In the genomic region with DNA sequence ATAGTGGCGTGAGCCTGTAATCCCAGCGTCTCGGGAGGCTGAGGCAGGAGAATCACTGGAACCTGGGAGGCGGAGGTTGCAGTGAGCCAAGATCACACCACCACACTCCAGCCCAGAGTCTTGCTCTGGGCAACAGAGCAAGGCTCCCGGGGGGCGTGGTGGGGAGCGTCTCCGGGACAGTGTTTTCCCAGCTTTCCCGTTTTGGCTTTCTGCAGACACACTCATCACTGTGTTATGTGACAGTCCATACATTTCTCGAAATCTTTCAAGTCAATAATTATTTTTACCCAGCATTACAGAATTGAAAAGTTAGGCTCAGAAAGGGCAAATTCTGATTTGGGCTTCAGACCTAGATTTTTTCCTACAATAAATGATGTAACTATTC, we compare ENCODE assay signal across 8 cellular contexts. TPM values are rescaled to one million over a fixed set of nuclear protein-coding genes. Genes with fewer than 3 reads are reported as not detected.
DNase-seq lines count a peak whose midpoint lies in the region; ATAC-seq and TF ChIP-seq lines count a peak whose summit lies in the region.

No MANE protein-coding gene starts in this region.

- intact Hi-C loops in heart left ventricle (cut with DNase I) (no loop called here), Right ventricle myocardium superior (cut with DNase I) (no loop called here), aorta (cut with DNase I) (no loop called here)

- ATAC-seq in heart left ventricle (peak in 2 of 4 donors; percentile 5 to 9), Right ventricle myocardium superior (ENCODE audit: poor library complexity) (no peak), aorta (ENCODE audit: low FRiP score) (peak; percentile 56), HG03520 (IDR thresholded peaks at IDR 0.05; ENCODE audit: unreplicated experiment) (no peak)

- WGBS in heart left ventricle, 4 donors: 70 to 76% (median 72%) methylated on average over 10 of the region's 10 CpGs
- WGBS in aorta, 2 donors: 32 to 42% methylated on average over 10 of the region's 10 CpGs

- H3K27ac ChIP-seq in heart left ventricle (peak overlapping the region in 11 of 12 donors; percentile 77 to 92 (median 83)), aorta (ENCODE audit: low read depth in 1 of 2, low read length in 2 of 2) (peak overlapping the region in 1 of 2 donors; percentile 14)

- TF ChIP-seq CTCF in heart left ventricle (IDR thresholded peaks at IDR 0.05) (no peak), cardiac fibroblast (IDR thresholded peaks at IDR 0.05; ENCODE audit: low read depth, low read length) (no peak)

- H3K36me3 ChIP-seq in heart left ventricle (no peaks in the 10 kb centered on the region), aorta (ENCODE audit: control insufficient read depth in 1 of 2, insufficient read depth in 2 of 2, low read length in 1 of 2) (no peaks in the 10 kb centered on the region)

- DNase-seq in heart left ventricle (no peak), Right ventricle myocardium superior (no peak), cardiac fibroblast (ENCODE audit: low read depth in 2 of 2) (peak; percentile 48 to 69), aorta (peak in 1 of 2 donors; percentile 77), T1000 (lab: John Stamatoyannopoulos, UW) (no peak), DMS153 (lab: John Stamatoyannopoulos, UW) (no peak)

- peaks cover 0 to 34% (median 15%) of the 10 kb centered on the region in 12 donors for H3K4me1 ChIP-seq in heart left ventricle
- peaks cover 33% of the 10 kb centered on the region for H3K4me1 ChIP-seq in mononuclear cell (ENCODE audit: insufficient read depth, low read length)
- no peaks in the 10 kb centered on the region for H3K4me1 ChIP-seq in aorta (ENCODE audit: control insufficient read depth in 1 of 2, insufficient read depth in 2 of 2, low read length in 2 of 2)

- TF ChIP-seq POLR2A in heart left ventricle (IDR thresholded peaks at IDR 0.05): no peak

- H3K9me3 ChIP-seq in heart left ventricle (no peaks in the 10 kb centered on the region), mononuclear cell (ENCODE audit: low read depth, low read length) (no peaks in the 10 kb centered on the region), aorta (ENCODE audit: control insufficient read depth, low read length) (no peaks in the 10 kb centered on the region)

- no peaks in the 10 kb centered on the region for H3K27me3 ChIP-seq in heart left ventricle
- no peaks in the 10 kb centered on the region for H3K27me3 ChIP-seq in mononuclear cell (ENCODE audit: insufficient read depth, low read length)
- H3K27me3 ChIP-seq in aorta (ENCODE audit: control insufficient read depth in 1 of 2, insufficient read depth in 2 of 2, low read length in 1 of 2): no peaks in the 10 kb centered on the region

- peak overlapping the region in 11 of 12 donors; percentile 33 to 67 (median 56) for H3K4me3 ChIP-seq in heart left ventricle
- H3K4me3 ChIP-seq in cardiac fibroblast (replicated peaks in 1 of 2; ENCODE audit: low read depth in 2 of 2, low read length in 2 of 2): peak overlapping the region; percentile 55 to 67
- H3K4me3 ChIP-seq in mononuclear cell (ENCODE audit: low read length): peak overlapping the region; percentile 48
- H3K4me3 ChIP-seq in aorta (ENCODE audit: low read length in 2 of 2): peak overlapping the region in 1 of 2 donors; percentile 15

RNA-seq across cellular contexts. Expression of gene NEAT1, which starts 31.7 kb away (rescaled TPM):
- total RNA-seq in heart left ventricle (100 to 1,000 TPM in 7 of 9 donors, 10 to 100 TPM in 2; 17.0 to 760 (median 507) TPM), Right ventricle myocardium superior (451 TPM), mononuclear cell (198 TPM), aorta (1,000 to 10,000 TPM; 1,566 to 1,734 TPM)
- polyA plus RNA-seq in heart left ventricle (100 to 1,000 TPM; 104 to 532 TPM), aorta (1,000 to 10,000 TPM in 1 of 2 donors, 100 to 1,000 TPM in 1; 239 to 1,307 TPM)

RNA-seq across cellular contexts. Expression of gene MALAT1, which starts 44.5 kb away (rescaled TPM):
- total RNA-seq in heart left ventricle: 1,000 to 10,000 TPM; 1,047 to 9,662 (median 6,606) TPM
- polyA plus RNA-seq in heart left ventricle: 1,000 to 10,000 TPM; 1,168 to 4,497 TPM
- total RNA-seq in Right ventricle myocardium superior: 5,573 TPM
- total RNA-seq in mononuclear cell: 22,943 TPM
- over 10,000 TPM; 16,103 to 18,225 TPM for total RNA-seq in aorta
- polyA plus RNA-seq in aorta: 100 to 1,000 TPM; 228 to 370 TPM

Comparison
In these comparisons a context has a peak if more than half of its experiments do, and no peak if none do; other contexts are left out.
1. DNase-seq: peak in cardiac fibroblast (2 of 2); none in heart left ventricle (0 of 5), Right ventricle myocardium superior (single experiment), T1000 (single experiment) and DMS153 (single experiment).